ENCODE assay signal across 2 cellular contexts in genomic region chr1:181094402-181094801, GRCh38.
TF ChIP-seq lines count a peak whose summit lies in the region.

No MANE protein-coding gene starts in this region.

TF ChIP-seq in IMR-90, 13 proteins besides CTCF, POLR2A, EP300 and RAD21:
- no peak for TF ChIP-seq BHLHE40 (IDR thresholded peaks at IDR 0.05; ENCODE audit: low read depth, low read length)
- TF ChIP-seq RFX5 (IDR thresholded peaks at IDR 0.05; ENCODE audit: low read depth, low read length), result no peak
- no peak for TF ChIP-seq MAZ (IDR thresholded peaks at IDR 0.05; ENCODE audit: borderline replicate concordance, low read depth, low read length)
- no peak for TF ChIP-seq FOS (IDR thresholded peaks at IDR 0.05; ENCODE audit: low read depth, low read length)
- TF ChIP-seq RCOR1 (IDR thresholded peaks at IDR 0.05; ENCODE audit: insufficient replicate concordance, low read length), result no peak
- TF ChIP-seq MXI1 (IDR thresholded peaks at IDR 0.05; ENCODE audit: borderline replicate concordance, low read depth, low read length), result no peak
- TF ChIP-seq SMC3 (IDR thresholded peaks at IDR 0.05; ENCODE audit: low read depth, low read length), result no peak
- TF ChIP-seq CEBPB (IDR thresholded peaks at IDR 0.05; ENCODE audit: low read depth, low read length), result no peak
- TF ChIP-seq CHD1 (IDR thresholded peaks at IDR 0.05; ENCODE audit: low read depth, low read length), result no peak
- TF ChIP-seq MAFK (IDR thresholded peaks at IDR 0.05; ENCODE audit: low read depth, low read length), result no peak
- no peak for TF ChIP-seq NFE2L2 (IDR thresholded peaks at IDR 0.05; ENCODE audit: low read depth, low read length)
- no peak for TF ChIP-seq USF2 (IDR thresholded peaks at IDR 0.05; ENCODE audit: low read depth, low read length)
- no peak for TF ChIP-seq ELK1 (IDR thresholded peaks at IDR 0.05; ENCODE audit: borderline replicate concordance, low read depth, low read length)
TF ChIP-seq in IMR-90: peak in this region for 0.

TF ChIP-seq in GM12878, 131 proteins besides CTCF, POLR2A, EP300 and RAD21:
- TF ChIP-seq KDM1A (IDR thresholded peaks at IDR 0.05; ENCODE audit: borderline replicate concordance), result no peak
